1 cellular context compared by ENCODE assay signal in genomic region chr17:81514735-81515529, GRCh38.
TF ChIP-seq lines count a peak whose summit lies in the region.

No MANE protein-coding gene starts in this region.

TF ChIP-seq in IMR-90, 13 proteins besides CTCF, POLR2A, EP300 and RAD21:
- TF ChIP-seq ELK1 (IDR thresholded peaks at IDR 0.05; ENCODE audit: borderline replicate concordance, low read depth, low read length) (no peak), MAZ (IDR thresholded peaks at IDR 0.05; ENCODE audit: borderline replicate concordance, low read depth, low read length) (peak; percentile 77), MXI1 (IDR thresholded peaks at IDR 0.05; ENCODE audit: borderline replicate concordance, low read depth, low read length) (peak; percentile 85; the same call in 1 of the 2 replicates), FOS (IDR thresholded peaks at IDR 0.05; ENCODE audit: low read depth, low read length) (peak; percentile 47)
